10 cellular contexts compared by ENCODE assay signal in genomic region chr19:55477905-55478304, GRCh38. TPM values are rescaled to one million over a fixed set of nuclear protein-coding genes. Genes with fewer than 3 reads are reported as not detected.
DNase-seq lines count a peak whose midpoint lies in the region; ATAC-seq and TF ChIP-seq lines count a peak whose summit lies in the region.
"Had no signal": no experiment of that assay in that cellular context is flagged by ENCODE, and none has a peak within 500 bp of the region (broad histone marks: within the 10 kb centered on the region; RNA-seq: fewer than 3 reads in every experiment).

No MANE protein-coding gene starts in this region.

- H3K9me3 ChIP-seq in T-helper 17 cell (ENCODE audit: control insufficient read depth, low read length, poor library complexity, severe bottlenecking), result no peaks in the 10 kb centered on the region

- H3K27ac Mint-ChIP-seq in activated T-cell treated with anti-CD3 and anti-CD28 coated beads, Interleukin-2, amount 50 U/mL, for 72 hours, result peak overlapping the region; percentile 27
- H3K27ac Mint-ChIP-seq in T-helper 17 cell, result peak overlapping the region; percentile 51
- H3K27ac Mint-ChIP-seq in stimulated activated naive CD8-positive, alpha-beta T cell treated with anti-CD3 and anti-CD28 coated beads, Interleukin-15, amount 100 ng/mL, for 72 hours, result peak overlapping the region; percentile 14 to 33

- no peaks in the 10 kb centered on the region for H3K27me3 Mint-ChIP-seq in activated T-cell treated with anti-CD3 and anti-CD28 coated beads, Interleukin-2, amount 50 U/mL, for 72 hours (ENCODE audit: low read depth)
- H3K27me3 Mint-ChIP-seq in T-helper 17 cell, result no peaks in the 10 kb centered on the region
- no peaks in the 10 kb centered on the region for H3K27me3 Mint-ChIP-seq in stimulated activated naive CD8-positive, alpha-beta T cell treated with anti-CD3 and anti-CD28 coated beads, Interleukin-15, amount 100 ng/mL, for 72 hours

- no peak for TF ChIP-seq POLR2A in erythroblast (IDR thresholded peaks at IDR 0.05; ENCODE audit: low read length)

- no peak for ATAC-seq in activated T-cell treated with anti-CD3 and anti-CD28 coated beads, Interleukin-2, amount 50 U/mL, for 72 hours (replicated peaks in 1 of 2)
- no peak for ATAC-seq in T-helper 17 cell
- no peak for ATAC-seq in stimulated activated naive CD8-positive, alpha-beta T cell treated with anti-CD3 and anti-CD28 coated beads, Interleukin-15, amount 100 ng/mL, for 72 hours
- ATAC-seq in HG02610 (IDR thresholded peaks at IDR 0.05; ENCODE audit: unreplicated experiment), result no peak

- peak overlapping the region; percentile 87 to 97 for H3K4me3 Mint-ChIP-seq in activated T-cell treated with anti-CD3 and anti-CD28 coated beads, Interleukin-2, amount 50 U/mL, for 72 hours
- peak overlapping the region; percentile 77 for H3K4me3 Mint-ChIP-seq in T-helper 17 cell
- peak overlapping the region; percentile 95 to 96 for H3K4me3 Mint-ChIP-seq in stimulated activated naive CD8-positive, alpha-beta T cell treated with anti-CD3 and anti-CD28 coated beads, Interleukin-15, amount 100 ng/mL, for 72 hours

- peaks cover 38% of the 10 kb centered on the region for H3K4me1 Mint-ChIP-seq in activated T-cell treated with anti-CD3 and anti-CD28 coated beads, Interleukin-2, amount 50 U/mL, for 72 hours (ENCODE audit: low read depth)
- peaks cover 22% of the 10 kb centered on the region for H3K4me1 Mint-ChIP-seq in T-helper 17 cell
- H3K4me1 Mint-ChIP-seq in stimulated activated naive CD8-positive, alpha-beta T cell treated with anti-CD3 and anti-CD28 coated beads, Interleukin-15, amount 100 ng/mL, for 72 hours, result peaks cover 44% of the 10 kb centered on the region

- H3K9me3 Mint-ChIP-seq in activated T-cell treated with anti-CD3 and anti-CD28 coated beads, Interleukin-2, amount 50 U/mL, for 72 hours, result no peaks in the 10 kb centered on the region
- no peaks in the 10 kb centered on the region for H3K9me3 Mint-ChIP-seq in stimulated activated naive CD8-positive, alpha-beta T cell treated with anti-CD3 and anti-CD28 coated beads, Interleukin-15, amount 100 ng/mL, for 72 hours

- H3K36me3 Mint-ChIP-seq in activated T-cell treated with anti-CD3 and anti-CD28 coated beads, Interleukin-2, amount 50 U/mL, for 72 hours (ENCODE audit: insufficient read depth in 2 of 2), result no peaks in the 10 kb centered on the region
- H3K36me3 Mint-ChIP-seq in T-helper 17 cell (ENCODE audit: low read depth), result peaks cover 2% of the 10 kb centered on the region

- no peak for TF ChIP-seq CTCF in fibroblast of the aortic adventitia (IDR thresholded peaks at IDR 0.05; ENCODE audit: insufficient read depth, low read length)

- DNase-seq in activated T-cell treated with anti-CD3 and anti-CD28 coated beads, Interleukin-2, amount 50 U/mL, for 72 hours, result no peak
- DNase-seq in activated T-cell treated with anti-CD3 and anti-CD28 coated beads, Interleukin-2, amount 50 U/mL, for 1 hour, result no peak
- DNase-seq in T-helper 17 cell (no peak), fibroblast of the aortic adventitia (ENCODE audit: low read depth) (no peak), erythroblast (lab: John Stamatoyannopoulos, UW) (no peak), germinal center (ENCODE audit: low spot score) (no peak)
- no peak for DNase-seq in stimulated activated naive CD8-positive, alpha-beta T cell treated with anti-CD3 and anti-CD28 coated beads, Interleukin-15, amount 100 ng/mL, for 72 hours
- DNase-seq: NCI-H1436 treated with DMSO at 0.1 percent for 48 hours, SHP77 treated with DMSO at 0.1 percent for 48 hours had no signal

- peak overlapping the region; percentile 72 for H3K4me3 ChIP-seq in fibroblast of the aortic adventitia (ENCODE audit: low read depth, low read length)

RNA-seq across cellular contexts. Expression of gene ZNF628, which starts 1.5 kb away (rescaled TPM):
- 1 to 10 TPM; 7.9 to 9.0 TPM for total RNA-seq in activated T-cell treated with anti-CD3 and anti-CD28 coated beads, Interleukin-2, amount 50 U/mL, for 72 hours
- total RNA-seq in T-helper 17 cell (10 to 100 TPM; 19.4 to 25.5 TPM), fibroblast of the aortic adventitia (ENCODE audit: low replicate concordance) (0.33 and 3.8 TPM in 2 replicates)

RNA-seq across cellular contexts. Expression of gene NAT14, which starts 7.1 kb away (rescaled TPM):
- 10 to 100 TPM; 19.2 to 20.5 TPM for total RNA-seq in activated T-cell treated with anti-CD3 and anti-CD28 coated beads, Interleukin-2, amount 50 U/mL, for 72 hours
- 10 to 100 TPM in 1 of 2 donors, 1 to 10 TPM in 1; 9.1 to 11.9 TPM for total RNA-seq in T-helper 17 cell
- 8.3 and 17.5 TPM in 2 replicates for total RNA-seq in fibroblast of the aortic adventitia (ENCODE audit: low replicate concordance)

RNA-seq across cellular contexts. Expression of gene SSC5D, which starts 10.3 kb away (rescaled TPM):
- 1 to 10 TPM; 1.2 to 1.7 TPM for total RNA-seq in activated T-cell treated with anti-CD3 and anti-CD28 coated beads, Interleukin-2, amount 50 U/mL, for 72 hours
- total RNA-seq in T-helper 17 cell (under 1 TPM; 0.08 to 0.47 TPM), fibroblast of the aortic adventitia (ENCODE audit: low replicate concordance) (10.7 and 18.7 TPM in 2 replicates)

RNA-seq across cellular contexts. Expression of gene C19orf85, which starts 13.4 kb away (rescaled TPM):
- not detected for total RNA-seq in activated T-cell treated with anti-CD3 and anti-CD28 coated beads, Interleukin-2, amount 50 U/mL, for 72 hours
- total RNA-seq in T-helper 17 cell, result not detected
- not detected in 2 replicates for total RNA-seq in fibroblast of the aortic adventitia (ENCODE audit: low replicate concordance)

RNA-seq across cellular contexts. Expression of gene ISOC2, which starts 16.5 kb away (rescaled TPM):
- total RNA-seq in activated T-cell treated with anti-CD3 and anti-CD28 coated beads, Interleukin-2, amount 50 U/mL, for 72 hours, result 10 to 100 TPM; 19.5 to 20.3 TPM
- total RNA-seq in T-helper 17 cell, result 1 to 10 TPM; 6.5 to 7.2 TPM
- total RNA-seq in fibroblast of the aortic adventitia (ENCODE audit: low replicate concordance), result 24.4 and 41.3 TPM in 2 replicates
